ENCODE assay signal across 9 cellular contexts in genomic region chr5:79962580-79963222, GRCh38. TPM values are rescaled to one million over a fixed set of nuclear protein-coding genes. Genes with fewer than 3 reads are reported as not detected.
DNase-seq lines count a peak whose midpoint lies in the region; ATAC-seq and TF ChIP-seq lines count a peak whose summit lies in the region.
"Had no signal": no experiment of that assay in that cellular context is flagged by ENCODE, and none has a peak within 500 bp of the region (broad histone marks: within the 10 kb centered on the region; RNA-seq: fewer than 3 reads in every experiment).

No MANE protein-coding gene starts in this region.

- TF ChIP-seq POLR2A in Peyer's patch (IDR thresholded peaks at IDR 0.05) = no peak

- ATAC-seq in HG02642 (IDR thresholded peaks at IDR 0.05; ENCODE audit: poor library complexity, unreplicated experiment) = no peak

- H3K27me3 ChIP-seq in adipocyte (replicated peaks; ENCODE audit: control insufficient read depth, insufficient read depth, low read length) (no peaks in the 10 kb centered on the region), osteoblast (ENCODE audit: insufficient read depth, low read length) (peaks cover 16% of the 10 kb centered on the region), Peyer's patch (no peaks in the 10 kb centered on the region)
- H3K27me3 ChIP-seq: sigmoid colon had no signal

- DNase-seq in ELF-1 (ENCODE audit: low read depth, low spot score) (peak; percentile 6), LHCN-M2 (ENCODE audit: low read depth) (peak; percentile 63), adipocyte (ENCODE audit: low read depth) (peak; percentile 27), osteoblast (ENCODE audit: insufficient read length, low spot score, missing footprints) (peak; percentile 39), medulla oblongata (ENCODE audit: extremely low spot score) (no peak), Peyer's patch (no peak), ureter (ENCODE audit: low spot score) (no peak)
- DNase-seq: sigmoid colon had no signal

- no peak overlapping the region for H3K27ac ChIP-seq in osteoblast (ENCODE audit: low read depth, low read length)
- no peak overlapping the region for H3K27ac ChIP-seq in Peyer's patch
- H3K27ac ChIP-seq: sigmoid colon had no signal

- H3K79me2 ChIP-seq in osteoblast (ENCODE audit: insufficient read depth, low read length) = no peaks in the 10 kb centered on the region

- no peak overlapping the region for H3K4me3 ChIP-seq in adipocyte (ENCODE audit: low read length)
- no peak overlapping the region for H3K4me3 ChIP-seq in osteoblast (ENCODE audit: insufficient read depth, low read length)
- no peak overlapping the region for H3K4me3 ChIP-seq in Peyer's patch
- H3K4me3 ChIP-seq: sigmoid colon had no signal

- H3K4me1 ChIP-seq in adipocyte (ENCODE audit: control insufficient read depth, insufficient read depth, low read length) (no peaks in the 10 kb centered on the region), osteoblast (ENCODE audit: insufficient read depth, low read length) (peaks cover 4% of the 10 kb centered on the region), Peyer's patch (no peaks in the 10 kb centered on the region)
- H3K4me1 ChIP-seq: sigmoid colon had no signal

- no peak overlapping the region for H3K4me2 ChIP-seq in osteoblast (ENCODE audit: insufficient read depth, low read length)

- H3K9ac ChIP-seq in adipocyte (ENCODE audit: low read length) = no peak overlapping the region

- H3K9me3 ChIP-seq in adipocyte (ENCODE audit: control insufficient read depth, low read length) (peaks cover 2% of the 10 kb centered on the region), osteoblast (ENCODE audit: low read depth, low read length) (no peaks in the 10 kb centered on the region), Peyer's patch (no peaks in the 10 kb centered on the region)
- H3K9me3 ChIP-seq: sigmoid colon had no signal

- no peaks in the 10 kb centered on the region for H4K20me1 ChIP-seq in osteoblast (ENCODE audit: insufficient read depth, low read length)

- H3K36me3 ChIP-seq in adipocyte (ENCODE audit: control insufficient read depth, insufficient read depth, low read length, severe bottlenecking) (no peaks in the 10 kb centered on the region), osteoblast (ENCODE audit: insufficient read depth, low read length) (no peaks in the 10 kb centered on the region), Peyer's patch (no peaks in the 10 kb centered on the region)
- H3K36me3 ChIP-seq: sigmoid colon had no signal

- no peak for TF ChIP-seq CTCF in osteoblast (IDR thresholded peaks at IDR 0.05; ENCODE audit: extremely low read depth, low read depth, low read length)
- no peak for TF ChIP-seq CTCF in Peyer's patch (IDR thresholded peaks at IDR 0.05)

- H2AFZ ChIP-seq in osteoblast (ENCODE audit: low read length) = peak overlapping the region; percentile 27

RNA-seq across cellular contexts. Expression of gene MTX3, which starts 28.4 kb away (rescaled TPM):
- total RNA-seq in LHCN-M2 (2014; rRNA removed) = 12.1 and 15.0 TPM in 2 replicates
- 2.3 TPM for polyA plus RNA-seq in LHCN-M2 (2012)
- total RNA-seq in osteoblast = 17.7 and 18.9 TPM in 2 replicates
- 10 to 100 TPM in 1 of 4 donors, 1 to 10 TPM in 3; 8.4 to 11.6 (median 9.2) TPM for total RNA-seq in Peyer's patch
- 25.4 TPM for total RNA-seq in ureter

Comparison
In these comparisons a context has a peak if more than half of its experiments do, and no peak if none do; other contexts are left out.
1. DNase-seq: peak in ELF-1 (single experiment), LHCN-M2 (single experiment), adipocyte (single experiment) and osteoblast (single experiment); none in medulla oblongata (single experiment), Peyer's patch (0 of 3) and ureter (single experiment).